In genomic region chr22:42743501-42743991, GRCh38 we compare ENCODE assay signal across 13 cellular contexts. TPM values are rescaled to one million over a fixed set of nuclear protein-coding genes. Genes with fewer than 3 reads are reported as not detected.
DNase-seq lines count a peak whose midpoint lies in the region; ATAC-seq and TF ChIP-seq lines count a peak whose summit lies in the region.
"Had no signal": no experiment of that assay in that cellular context is flagged by ENCODE, and none has a peak within 500 bp of the region (broad histone marks: within the 10 kb centered on the region; RNA-seq: fewer than 3 reads in every experiment).

No MANE protein-coding gene starts in this region.

- peak overlapping the region; percentile 83 for H3K27ac Mint-ChIP-seq in neural progenitor cell
- H3K27ac Mint-ChIP-seq: activated CD4-positive, alpha-beta T cell treated with anti-CD3 and anti-CD28 coated beads, Interleukin-2, amount 10 ng/mL, durations not matched to agents 7 days and 5 days; B cell had no signal

- peaks cover 36% of the 10 kb centered on the region for H3K4me1 Mint-ChIP-seq in neural progenitor cell
- H3K4me1 Mint-ChIP-seq: activated CD4-positive, alpha-beta T cell treated with anti-CD3 and anti-CD28 coated beads, Interleukin-2, amount 10 ng/mL, durations not matched to agents 7 days and 5 days had no signal

- no peaks in the 10 kb centered on the region for H3K79me2 ChIP-seq in OCI-LY7 (ENCODE audit: insufficient read depth, low read depth, low read length)
- no peaks in the 10 kb centered on the region for H3K79me2 ChIP-seq in neural progenitor cell (ENCODE audit: low read depth)

- no peaks in the 10 kb centered on the region for H3K9me3 ChIP-seq in A673 (ENCODE audit: low read depth, low read length, poor library complexity, severe bottlenecking)
- H3K9me3 ChIP-seq in OCI-LY7 (ENCODE audit: low read length), result no peaks in the 10 kb centered on the region
- H3K9me3 ChIP-seq in neural progenitor cell (ENCODE audit: low read depth), result no peaks in the 10 kb centered on the region
- H3K9me3 ChIP-seq: neutrophil had no signal

- H3K4me2 ChIP-seq in OCI-LY7 (ENCODE audit: low read length) (peak overlapping the region; percentile 2; the same call in 1 of the 2 replicates), neural progenitor cell (peak overlapping the region; percentile 52)

- CTCF ChIA-PET in A673 (lab: Charles Lee) (no interaction called here), OCI-LY7 (lab: Charles Lee; ENCODE audit: unreplicated experiment) (no interaction called here)

- DNase-seq in A673 (ENCODE audit: low spot score), result peak; percentile 46
- no peak for DNase-seq in OCI-LY7 (ENCODE audit: low spot score)
- peak; percentile 97 for DNase-seq in fibroblast of pulmonary artery (ENCODE audit: low read depth)
- DNase-seq in neural progenitor cell (ENCODE audit: low spot score), result peak; percentile 76
- DNase-seq in occipital lobe (lab: John Stamatoyannopoulos, UW), result no peak
- no peak for DNase-seq in GM19238 (ENCODE audit: insufficient read length, low spot score)
- DNase-seq: activated CD4-positive, alpha-beta T cell treated with anti-CD3 and anti-CD28 coated beads, Interleukin-2, amount 10 ng/mL, durations not matched to agents 7 days and 5 days; cerebellar nuclear complex; NCI-H748 treated with DMSO at 0.1 percent for 48 hours had no signal

- ATAC-seq in GM18517 (IDR thresholded peaks at IDR 0.05; ENCODE audit: unreplicated experiment) (no peak), HG03457 (IDR thresholded peaks at IDR 0.05; ENCODE audit: unreplicated experiment) (no peak)

- intact Hi-C loops in A673 (cut with micrococcal nuclease; ENCODE audit: unreplicated experiment) (no loop called here), OCI-LY7 (cut with micrococcal nuclease; ENCODE audit: unreplicated experiment) (no loop called here)

- H3K27ac ChIP-seq in A673 (ENCODE audit: low read depth, low read length, poor library complexity, severe bottlenecking) (peak overlapping the region; percentile 65), OCI-LY7 (ENCODE audit: low read depth, low read length, poor library complexity, severe bottlenecking) (peak overlapping the region; percentile 46), neural progenitor cell (peak overlapping the region; percentile 72)
- H3K27ac ChIP-seq: neutrophil had no signal

- H3K27me3 Mint-ChIP-seq in neural progenitor cell (ENCODE audit: insufficient read depth, low read depth), result peaks cover 13% of the 10 kb centered on the region

- TF ChIP-seq CTCF in A673 (conservative IDR thresholded peaks at IDR 0.05; ENCODE audit: low read depth, low read length), result no peak
- no peak for TF ChIP-seq CTCF in OCI-LY7 (conservative IDR thresholded peaks at IDR 0.05; ENCODE audit: low read length)
- no peak for TF ChIP-seq CTCF in fibroblast of pulmonary artery (IDR thresholded peaks at IDR 0.05; ENCODE audit: low read length, missing control alignments)
- peak; percentile 24 for TF ChIP-seq CTCF in neural progenitor cell (IDR thresholded peaks at IDR 0.05)

- no peaks in the 10 kb centered on the region for H3K36me3 Mint-ChIP-seq in neural progenitor cell

- H3K4me3 Mint-ChIP-seq in neural progenitor cell, result no peak overlapping the region
- H3K4me3 Mint-ChIP-seq: activated CD4-positive, alpha-beta T cell treated with anti-CD3 and anti-CD28 coated beads, Interleukin-2, amount 10 ng/mL, durations not matched to agents 7 days and 5 days; B cell had no signal

- H3K9me3 Mint-ChIP-seq in neural progenitor cell, result no peaks in the 10 kb centered on the region
- H3K9me3 Mint-ChIP-seq: activated CD4-positive, alpha-beta T cell treated with anti-CD3 and anti-CD28 coated beads, Interleukin-2, amount 10 ng/mL, durations not matched to agents 7 days and 5 days had no signal

- no peaks in the 10 kb centered on the region for H3K27me3 ChIP-seq in A673 (replicated peaks; ENCODE audit: insufficient read depth, low read depth, low read length, poor library complexity)
- H3K27me3 ChIP-seq in neural progenitor cell, result no peaks in the 10 kb centered on the region
- H3K27me3 ChIP-seq: neutrophil had no signal

- H3K36me3 ChIP-seq in A673 (ENCODE audit: insufficient read depth, low read length, poor library complexity, severe bottlenecking), result no peaks in the 10 kb centered on the region
- no peaks in the 10 kb centered on the region for H3K36me3 ChIP-seq in OCI-LY7 (ENCODE audit: insufficient read depth, low read length)
- no peaks in the 10 kb centered on the region for H3K36me3 ChIP-seq in neural progenitor cell
- H3K36me3 ChIP-seq: neutrophil had no signal

- BruUV-seq in A673 (replicated peaks; lab: Mats Ljungman, UMichigan) (no TSS peak), OCI-LY7 (replicated peaks; lab: Mats Ljungman, UMichigan) (no TSS peak)

- no peak overlapping the region for H3K9ac ChIP-seq in neural progenitor cell

- POLR2A ChIA-PET in A673 (lab: Charles Lee; ENCODE audit: low non-redundant PET), result no interaction called here
- POLR2A ChIA-PET in OCI-LY7 (lab: Charles Lee), result no interaction called here

- H3K4me3 ChIP-seq in A673 (ENCODE audit: low read depth, low read length, poor library complexity, severe bottlenecking) (no peak overlapping the region), OCI-LY7 (ENCODE audit: low read depth, low read length, poor library complexity, severe bottlenecking) (no peak overlapping the region), fibroblast of pulmonary artery (replicated peaks; ENCODE audit: low read depth, low read length) (no peak overlapping the region), neural progenitor cell (no peak overlapping the region)

- peak overlapping the region; percentile 28 for H2AFZ ChIP-seq in OCI-LY7 (ENCODE audit: low read length)
- H2AFZ ChIP-seq in neural progenitor cell (replicated peaks), result peak overlapping the region; percentile 76

- H3F3A ChIP-seq in neural progenitor cell (ENCODE audit: low read depth), result peaks cover 35% of the 10 kb centered on the region

- H3K9me2 ChIP-seq in OCI-LY7 (ENCODE audit: insufficient read depth, low read length), result no peaks in the 10 kb centered on the region

- peaks cover 6% of the 10 kb centered on the region for H3K4me1 ChIP-seq in A673 (ENCODE audit: insufficient read depth, low read length, poor library complexity, severe bottlenecking)
- peaks cover 61% of the 10 kb centered on the region for H3K4me1 ChIP-seq in OCI-LY7 (ENCODE audit: insufficient read depth, low read length, poor library complexity, severe bottlenecking)
- H3K4me1 ChIP-seq in neural progenitor cell, result peaks cover 14% of the 10 kb centered on the region

- H4K20me1 ChIP-seq in OCI-LY7 (ENCODE audit: insufficient read depth, low read length) (no peaks in the 10 kb centered on the region), neural progenitor cell (ENCODE audit: low read depth) (no peaks in the 10 kb centered on the region)

RNA-seq across cellular contexts. Expression of gene A4GALT, which starts 22.9 kb away (rescaled TPM):
- total RNA-seq in A673 (2021), result 21.9 and 23.7 TPM in 2 replicates
- total RNA-seq in OCI-LY7 (2014; rRNA removed; shearing (Covaris generic)), result 48.9 and 61.5 TPM in 2 replicates
- 40.5 and 56.0 TPM in 2 replicates for total RNA-seq in OCI-LY7 (2022)
- total RNA-seq in neural progenitor cell (ENCODE audit: low replicate concordance), result 2.6 and 17.7 TPM in 2 replicates
- total RNA-seq in occipital lobe, result 0.31 TPM

Comparison
In these comparisons a context has a peak if more than half of its experiments do, and no peak if none do; other contexts are left out.
1. DNase-seq: peak in A673 (single experiment), fibroblast of pulmonary artery (single experiment) and neural progenitor cell (single experiment); none in OCI-LY7 (single experiment), occipital lobe (single experiment) and GM19238 (single experiment).
2. Peak in every context shown above with its lines, with median percentiles within 50 percentile points of each other: H3K27ac ChIP-seq.